Comparison of ENCODE assay signal across 1 cellular context in genomic region chr1:167720965-167721616, GRCh38.
A peak's percentile ranks its signal among the peaks of the same experiment; 100 is the strongest.
TF ChIP-seq lines count a peak whose summit lies in the region.

No MANE protein-coding gene starts in this region.

TF ChIP-seq in GM12878, 131 proteins besides CTCF, POLR2A, EP300 and RAD21 (continued from another document):
- TF ChIP-seq CUX1 (IDR thresholded peaks at IDR 0.05; ENCODE audit: insufficient replicate concordance, low read depth, low read length) (peak; percentile 16), FOXM1 (IDR thresholded peaks at IDR 0.05; ENCODE audit: low read depth, low read length) (peak; percentile 40; the same call in 1 of the 2 replicates), RCOR1 (conservative IDR thresholded peaks at IDR 0.05; ENCODE audit: low read depth, low read length) (0 out of 2 replicates have a peak, but pooled peaks have one; percentile 36), NR2C2 (IDR thresholded peaks at IDR 0.05; ENCODE audit: borderline replicate concordance, control insufficient read depth, insufficient read length, low read depth) (no peak), NBN (IDR thresholded peaks at IDR 0.05) (0 out of 2 replicates have a peak, but pooled peaks have one; percentile 59), CHD2 (IDR thresholded peaks at IDR 0.05; ENCODE audit: borderline replicate concordance, low read depth, low read length) (no peak), IKZF1 (conservative IDR thresholded peaks at IDR 0.05) (peak; percentile 28; the same call in 1 of the 2 replicates), ZNF687 (IDR thresholded peaks at IDR 0.05) (no peak), MLLT1 (IDR thresholded peaks at IDR 0.05) (0 out of 2 replicates have a peak, but pooled peaks have one; percentile 25), SMAD1 (IDR thresholded peaks at IDR 0.05; ENCODE audit: low read depth, partially characterized antibody) (no peak)
- TF ChIP-seq, protein P1, sequence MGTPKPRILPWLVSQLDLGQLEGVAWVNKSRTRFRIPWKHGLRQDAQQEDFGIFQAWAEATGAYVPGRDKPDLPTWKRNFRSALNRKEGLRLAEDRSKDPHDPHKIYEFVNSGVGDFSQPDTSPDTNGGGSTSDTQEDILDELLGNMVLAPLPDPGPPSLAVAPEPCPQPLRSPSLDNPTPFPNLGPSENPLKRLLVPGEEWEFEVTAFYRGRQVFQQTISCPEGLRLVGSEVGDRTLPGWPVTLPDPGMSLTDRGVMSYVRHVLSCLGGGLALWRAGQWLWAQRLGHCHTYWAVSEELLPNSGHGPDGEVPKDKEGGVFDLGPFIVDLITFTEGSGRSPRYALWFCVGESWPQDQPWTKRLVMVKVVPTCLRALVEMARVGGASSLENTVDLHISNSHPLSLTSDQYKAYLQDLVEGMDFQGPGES (IDR thresholded peaks at IDR 0.05): no peak
